Comparison of ENCODE assay signal across 16 cellular contexts in the genomic region with DNA sequence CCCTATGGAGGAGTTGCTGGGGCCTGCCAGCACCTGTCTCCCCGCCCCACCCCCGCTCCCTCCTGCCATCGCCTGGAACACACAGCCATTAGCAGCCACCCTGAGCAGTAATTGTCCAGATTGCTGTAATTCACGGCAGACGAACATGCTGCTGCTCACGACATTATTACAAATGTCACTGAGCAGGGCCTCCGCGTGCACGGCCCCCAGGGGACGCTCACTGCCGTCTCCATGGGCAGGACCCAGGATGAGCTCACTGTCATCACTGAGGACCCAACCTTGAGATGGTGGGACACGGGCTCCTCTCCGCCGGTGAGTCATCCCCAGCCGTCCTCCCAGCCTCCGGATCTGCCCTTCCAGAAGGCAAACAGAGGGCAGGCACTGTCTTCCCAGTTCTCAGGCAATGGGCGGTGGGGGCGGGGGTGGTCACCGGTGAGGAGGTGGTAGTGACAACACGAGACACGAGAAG.
DNase-seq lines count a peak whose midpoint lies in the region; ATAC-seq and TF ChIP-seq lines count a peak whose summit lies in the region.
"Had no signal": no experiment of that assay in that cellular context is flagged by ENCODE, and none has a peak within 500 bp of the region (broad histone marks: within the 10 kb centered on the region; RNA-seq: fewer than 3 reads in every experiment).

No MANE protein-coding gene starts in this region.

- ATAC-seq in psoas muscle, result no peak

- DNase-seq in COR-L47 (lab: John Stamatoyannopoulos, UW), result peak; percentile 95
- peak; percentile 45 for DNase-seq in NCI-H1694 (lab: John Stamatoyannopoulos, UW)
- DNase-seq in psoas muscle, result no peak
- DNase-seq in foreskin melanocyte, result no peak
- DNase-seq in NCI-H446 (lab: John Stamatoyannopoulos, UW), result no peak
- no peak for DNase-seq in T-helper 9 cell
- DNase-seq in CD1c-positive myeloid dendritic cell (ENCODE audit: extremely low spot score), result no peak
- DNase-seq: activated CD4-positive, CD25-positive, alpha-beta regulatory T cell; endodermal cell; GDM1; NCI-H526; stimulated activated CD4-positive, alpha-beta T cell treated with anti-CD3 and anti-CD28 coated beads, Interleukin-15, amount 100 ng/mL, for 24 hours had no signal

- no peaks in the 10 kb centered on the region for H3K9me3 ChIP-seq in psoas muscle
- H3K9me3 ChIP-seq: BLaER1 treated with 17β-estradiol and CSF1 and Interleukin-3, amounts not matched to agents 10 nM and 100 nM; neutrophil had no signal

- H3K4me1 Mint-ChIP-seq in brain, result peaks cover 70% of the 10 kb centered on the region
- H3K4me1 Mint-ChIP-seq: endodermal cell had no signal

- intact Hi-C loops in psoas muscle (cut with DNase I), result loop anchor here in 1 of 2 donors (5.0 kb wide), 1 partner anchor 38 kb away; no protein-coding TSS in a partner anchor

- peaks cover 22% of the 10 kb centered on the region for H3K36me3 Mint-ChIP-seq in brain

- WGBS in psoas muscle, 3 donors, result 80 to 81% (median 81%) methylated on average over 21 of the region's 21 CpGs

- TF ChIP-seq CTCF in brain (conservative IDR thresholded peaks at IDR 0.05) (no peak), psoas muscle (IDR thresholded peaks at IDR 0.05) (no peak)

- H3K27ac Mint-ChIP-seq in brain, result peak overlapping the region; percentile 76 to 95 (median 89)
- H3K27ac Mint-ChIP-seq: endodermal cell had no signal

- H3K27ac ChIP-seq in psoas muscle, result peak overlapping the region; percentile 36
- H3K27ac ChIP-seq: BLaER1 treated with 17β-estradiol and CSF1 and Interleukin-3, amounts not matched to agents 10 nM and 100 nM; neutrophil had no signal

- no peaks in the 10 kb centered on the region for H3K27me3 Mint-ChIP-seq in brain

- no peak overlapping the region for H3K4me3 ChIP-seq in psoas muscle
- H3K4me3 ChIP-seq: BLaER1 treated with 17β-estradiol and CSF1 and Interleukin-3, amounts not matched to agents 10 nM and 100 nM; SK-N-MC had no signal

- H3K27me3 ChIP-seq in psoas muscle (ENCODE audit: insufficient read depth in 3 of 3, low read length in 2 of 3), result no peaks in the 10 kb centered on the region
- H3K27me3 ChIP-seq: BLaER1 treated with 17β-estradiol and CSF1 and Interleukin-3, amounts not matched to agents 10 nM and 100 nM; neutrophil had no signal

- H3K4me3 Mint-ChIP-seq in brain, result no peak overlapping the region
- H3K4me3 Mint-ChIP-seq: endodermal cell had no signal

- H3K36me3 ChIP-seq in psoas muscle (ENCODE audit: insufficient read depth in 1 of 2, low read depth in 1 of 2), result peaks cover 0 to 44% of the 10 kb centered on the region in 2 donors

- H3K9me3 Mint-ChIP-seq in brain, result no peaks in the 10 kb centered on the region
- H3K9me3 Mint-ChIP-seq: endodermal cell had no signal

- peaks cover 72% of the 10 kb centered on the region for H3K4me1 ChIP-seq in psoas muscle

Comparison
In these comparisons a context has a peak if more than half of its experiments do, and no peak if none do; other contexts are left out.
1. DNase-seq: peak in COR-L47 (single experiment) and NCI-H1694 (single experiment); none in psoas muscle (0 of 2), foreskin melanocyte (single experiment), NCI-H446 (0 of 2), T-helper 9 cell (single experiment) and CD1c-positive myeloid dendritic cell (single experiment).